Comparison of ENCODE assay signal across 2 cellular contexts in genomic region chr5:828194-828593, GRCh38. TPM values are rescaled to one million over a fixed set of nuclear protein-coding genes. Genes with fewer than 3 reads are reported as not detected.
"Had no signal": no experiment of that assay in that cellular context is flagged by ENCODE, and none has a peak within 500 bp of the region (broad histone marks: within the 10 kb centered on the region; RNA-seq: fewer than 3 reads in every experiment).

No MANE protein-coding gene starts in this region.

RNA-seq across cellular contexts. Expression of gene ZDHHC11B, which starts 43.7 kb away (rescaled TPM):
- total RNA-seq: RPMI7951, SJSA1 had no signal
